In the genomic region with DNA sequence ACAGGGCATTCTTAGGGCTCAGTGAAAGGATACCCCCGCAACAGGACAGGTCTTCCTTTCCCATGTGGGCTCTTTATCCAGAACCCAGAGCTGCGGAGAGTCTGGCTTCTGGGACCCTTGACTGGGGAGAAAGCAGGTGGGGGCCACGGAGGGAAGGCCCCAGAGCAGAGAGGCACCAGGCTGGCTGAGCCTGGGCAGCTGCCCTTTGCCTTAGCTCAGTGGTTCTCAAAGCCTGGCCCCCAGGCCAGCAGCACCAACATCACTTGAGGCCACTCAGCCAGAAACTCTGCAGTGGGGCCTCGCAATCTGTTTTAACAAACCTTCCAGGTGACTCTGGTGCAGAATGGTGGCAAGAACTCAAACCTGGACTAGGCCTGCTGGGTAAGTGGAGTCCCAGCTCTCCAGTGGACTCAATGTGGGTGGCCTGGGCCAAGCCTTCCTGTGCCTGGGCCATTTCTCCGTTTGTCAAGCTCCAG, we compare ENCODE assay signal across 15 cellular contexts. TPM values are rescaled to one million over a fixed set of nuclear protein-coding genes. Genes with fewer than 3 reads are reported as not detected.
DNase-seq lines count a peak whose midpoint lies in the region; ATAC-seq, FAIRE-seq and TF ChIP-seq lines count a peak whose summit lies in the region.
"Had no signal": no experiment of that assay in that cellular context is flagged by ENCODE, and none has a peak within 500 bp of the region (broad histone marks: within the 10 kb centered on the region; RNA-seq: fewer than 3 reads in every experiment).

No MANE protein-coding gene starts in this region.

- ATAC-seq in pancreas (no peak), HG02678 (IDR thresholded peaks at IDR 0.05; ENCODE audit: unreplicated experiment) (no peak)

- no peaks in the 10 kb centered on the region for H3K9me3 ChIP-seq in left ventricle myocardium inferior (replicated peaks)
- no peaks in the 10 kb centered on the region for H3K9me3 ChIP-seq in right atrium auricular region
- no peaks in the 10 kb centered on the region for H3K9me3 ChIP-seq in pancreas
- H3K9me3 ChIP-seq: MG63, ovary had no signal

- WGBS in pancreas, 2 donors = 87 to 94% methylated on average over 5 of the region's 5 CpGs

- peak overlapping the region; percentile 37 for H3K27ac ChIP-seq in left ventricle myocardium inferior (replicated peaks)
- peak overlapping the region in 1 of 2 donors; percentile 36 for H3K27ac ChIP-seq in right atrium auricular region
- peak overlapping the region in 3 of 4 donors; percentile 22 to 49 (median 33) for H3K27ac ChIP-seq in pancreas
- no peak overlapping the region for H3K27ac ChIP-seq in brain microvascular endothelial cell

- peaks cover 5% of the 10 kb centered on the region for H3K27me3 ChIP-seq in left ventricle myocardium inferior (ENCODE audit: low read depth)
- H3K27me3 ChIP-seq in right atrium auricular region = no peaks in the 10 kb centered on the region
- H3K27me3 ChIP-seq in pancreas = no peaks in the 10 kb centered on the region
- peaks cover 32% of the 10 kb centered on the region for H3K27me3 ChIP-seq in brain microvascular endothelial cell (replicated peaks)
- H3K27me3 ChIP-seq: MG63, ovary had no signal

- H3K4me1 ChIP-seq in left ventricle myocardium inferior = peaks cover 24% of the 10 kb centered on the region
- H3K4me1 ChIP-seq in right atrium auricular region = peaks cover 0 to 31% of the 10 kb centered on the region in 2 donors
- H3K4me1 ChIP-seq in pancreas = peaks cover 8 to 26% (median 12%) of the 10 kb centered on the region in 3 donors

- H3K4me3 ChIP-seq in left ventricle myocardium inferior (no peak overlapping the region), right atrium auricular region (no peak overlapping the region), pancreas (no peak overlapping the region), brain microvascular endothelial cell (ENCODE audit: low read depth, low read length) (no peak overlapping the region)
- H3K4me3 ChIP-seq: MG63, ovary had no signal

- H3K36me3 ChIP-seq in left ventricle myocardium inferior (no peaks in the 10 kb centered on the region), right atrium auricular region (no peaks in the 10 kb centered on the region), pancreas (no peaks in the 10 kb centered on the region), brain microvascular endothelial cell (replicated peaks) (no peaks in the 10 kb centered on the region)
- H3K36me3 ChIP-seq: MG63, ovary had no signal

- FAIRE-seq in pancreas (lab: Jason Lieb, UNC) = no peak
- FAIRE-seq in RCC 7860 (lab: Jason Lieb, UNC) = no peak
- FAIRE-seq: D721Med, HTR-8/SVneo had no signal

- intact Hi-C loops in left ventricle myocardium inferior (cut with micrococcal nuclease) (no loop called here), pancreas (cut with DNase I) (no loop called here)

- no peak for TF ChIP-seq CTCF in left ventricle myocardium inferior (IDR thresholded peaks at IDR 0.05; ENCODE audit: borderline replicate concordance)
- no peak for TF ChIP-seq CTCF in right atrium auricular region (IDR thresholded peaks at IDR 0.05)
- TF ChIP-seq CTCF in pancreas (IDR thresholded peaks at IDR 0.05) = no peak
- no peak for TF ChIP-seq CTCF in brain microvascular endothelial cell (IDR thresholded peaks at IDR 0.05; ENCODE audit: low read depth, low read length, missing control alignments)

- no peak for DNase-seq in left ventricle myocardium inferior
- DNase-seq in right atrium auricular region (ENCODE audit: low spot score) = no peak
- peak; percentile 57 for DNase-seq in islet precursor cell
- DNase-seq in pancreas = no peak
- no peak for DNase-seq in brain microvascular endothelial cell
- no peak for DNase-seq in glomerular visceral epithelial cell (ENCODE audit: extremely low spot score)
- DNase-seq in RCC 7860 (ENCODE audit: low spot score) = no peak
- DNase-seq: effector CD8-positive, alpha-beta T cell; mammary epithelial cell; MG63; NCI-H2081 treated with DMSO at 0.1 percent for 48 hours had no signal

- in situ Hi-C loops in brain microvascular endothelial cell (cut with HindIII; ENCODE audit: low pct_ligation_motif_present, low sequenced_read_pairs) = no loop called here

RNA-seq across cellular contexts. Expression of gene TMEM37, which starts 1.6 kb away (rescaled TPM):
- total RNA-seq in left ventricle myocardium inferior (2.4 TPM), right atrium auricular region (1 to 10 TPM; 3.3 to 5.4 TPM), pancreas (10 to 100 TPM in 4 of 6 donors, 1 to 10 TPM in 2; 5.2 to 11.2 (median 10.2) TPM)
- polyA plus RNA-seq in pancreas = 10 to 100 TPM; 10.3 to 25.3 TPM
- total RNA-seq: mammary epithelial cell had no signal
